ENCODE assay signal across 22 cellular contexts in genomic region chr5:6752236-6752635, GRCh38. TPM values are rescaled to one million over a fixed set of nuclear protein-coding genes. Genes with fewer than 3 reads are reported as not detected.
DNase-seq lines count a peak whose midpoint lies in the region; ATAC-seq and TF ChIP-seq lines count a peak whose summit lies in the region.
"Had no signal": no experiment of that assay in that cellular context is flagged by ENCODE, and none has a peak within 500 bp of the region (broad histone marks: within the 10 kb centered on the region; RNA-seq: fewer than 3 reads in every experiment).

No MANE protein-coding gene starts in this region.

- peak; percentile 34 for DNase-seq in RWPE2 (ENCODE audit: low spot score)
- peak; percentile 55 for DNase-seq in mesenteric fat pad (ENCODE audit: low spot score)
- DNase-seq in sigmoid colon: peak; percentile 34
- peak; percentile 43 to 44 for DNase-seq in suprapubic skin (ENCODE audit: low spot score in 2 of 2)
- DNase-seq in NCI-H1417 (lab: John Stamatoyannopoulos, UW): no peak
- DNase-seq in left lung: no peak
- DNase-seq: 8988T; ACHN; AML-193; BE2C; CD4-positive, alpha-beta T cell; CD8-positive, alpha-beta memory T cell; DMS 273 treated with DMSO at 0.1 percent for 48 hours; DMS79; EL; GF-D8; GM23248; H7; HCEC 1CT had no signal

- intact Hi-C loops in sigmoid colon (cut with DNase I) (no loop called here), left lung (cut with DNase I) (no loop called here)

- no peak overlapping the region for H3K4me3 ChIP-seq in RWPE2 (ENCODE audit: severe bottlenecking)
- H3K4me3 ChIP-seq in sigmoid colon: no peak overlapping the region
- H3K4me3 ChIP-seq in suprapubic skin: no peak overlapping the region
- no peak overlapping the region for H3K4me3 ChIP-seq in left lung
- H3K4me3 ChIP-seq: A549; BLaER1 treated with 17β-estradiol and CSF1 and Interleukin-3, amounts not matched to agents 10 nM and 100 nM; GM23248 had no signal

- ATAC-seq in RWPE2 (ENCODE audit: low read depth) (no peak), GM18520 (IDR thresholded peaks at IDR 0.05; ENCODE audit: unreplicated experiment) (no peak), left lung (no peak)
- ATAC-seq: A549 had no signal

- H3K4me1 ChIP-seq in RWPE2 (ENCODE audit: insufficient read depth, poor library complexity, severe bottlenecking) (no peaks in the 10 kb centered on the region), sigmoid colon (no peaks in the 10 kb centered on the region), suprapubic skin (no peaks in the 10 kb centered on the region), left lung (no peaks in the 10 kb centered on the region)
- H3K4me1 ChIP-seq: BE2C; BLaER1 treated with 17β-estradiol and CSF1 and Interleukin-3, amounts not matched to agents 10 nM and 100 nM had no signal

- TF ChIP-seq EP300 in sigmoid colon (IDR thresholded peaks at IDR 0.05): no peak
- TF ChIP-seq EP300 in suprapubic skin (IDR thresholded peaks at IDR 0.05): no peak

- TF ChIP-seq CTCF in RWPE2 (IDR thresholded peaks at IDR 0.05; ENCODE audit: poor library complexity, severe bottlenecking): no peak
- no peak for TF ChIP-seq CTCF in sigmoid colon (IDR thresholded peaks at IDR 0.05)
- TF ChIP-seq CTCF in suprapubic skin (IDR thresholded peaks at IDR 0.05): no peak
- no peak for TF ChIP-seq CTCF in left lung (IDR thresholded peaks at IDR 0.05)

- no peak for TF ChIP-seq POLR2A in sigmoid colon (IDR thresholded peaks at IDR 0.05)
- no peak for TF ChIP-seq POLR2A in suprapubic skin (IDR thresholded peaks at IDR 0.05)

- H3K27ac ChIP-seq in RWPE2 (ENCODE audit: poor library complexity, severe bottlenecking) (no peak overlapping the region), sigmoid colon (no peak overlapping the region), suprapubic skin (no peak overlapping the region), left lung (no peak overlapping the region)
- H3K27ac ChIP-seq: A549; BLaER1 treated with 17β-estradiol and CSF1 and Interleukin-3, amounts not matched to agents 10 nM and 100 nM; GM23248 had no signal

- H3K27me3 ChIP-seq in RWPE2 (ENCODE audit: insufficient read depth, poor library complexity, severe bottlenecking) (no peaks in the 10 kb centered on the region), sigmoid colon (no peaks in the 10 kb centered on the region), suprapubic skin (no peaks in the 10 kb centered on the region), left lung (no peaks in the 10 kb centered on the region)
- H3K27me3 ChIP-seq: BE2C; BLaER1 treated with 17β-estradiol and CSF1 and Interleukin-3, amounts not matched to agents 10 nM and 100 nM had no signal

- H3K9me3 ChIP-seq in RWPE2 (ENCODE audit: severe bottlenecking): no peaks in the 10 kb centered on the region
- H3K9me3 ChIP-seq in sigmoid colon: no peaks in the 10 kb centered on the region
- no peaks in the 10 kb centered on the region for H3K9me3 ChIP-seq in suprapubic skin
- no peaks in the 10 kb centered on the region for H3K9me3 ChIP-seq in left lung
- H3K9me3 ChIP-seq: A549; BE2C; BLaER1 treated with 17β-estradiol and CSF1 and Interleukin-3, amounts not matched to agents 10 nM and 100 nM had no signal

- peaks cover 97% of the 10 kb centered on the region for H3K36me3 ChIP-seq in RWPE2 (ENCODE audit: low read depth)
- H3K36me3 ChIP-seq in sigmoid colon: peaks cover 36 to 96% (median 58%) of the 10 kb centered on the region in 4 donors
- H3K36me3 ChIP-seq in suprapubic skin: peaks cover 83% of the 10 kb centered on the region
- H3K36me3 ChIP-seq in left lung: peaks cover 0 to 95% of the 10 kb centered on the region in 2 donors

- WGBS in sigmoid colon, 2 donors: 97% methylated on average over 12 of the region's 12 CpGs
- 96% methylated on average over 11 of the region's 12 CpGs for WGBS in suprapubic skin

RNA-seq across cellular contexts. Expression of gene TENT4A, which starts 39.0 kb away (rescaled TPM):
- total RNA-seq in mesenteric fat pad (29.8 TPM), sigmoid colon (10 to 100 TPM; 14.6 to 27.4 (median 18.7) TPM), suprapubic skin (10 to 100 TPM; 36.4 to 67.3 (median 42.4) TPM), left lung (10 to 100 TPM; 17.1 to 23.3 TPM)
- polyA plus RNA-seq in sigmoid colon: 10 to 100 TPM in 1 of 3 donors, 1 to 10 TPM in 2; 3.0 to 12.5 (median 3.2) TPM

Comparison
In these comparisons a context has a peak if more than half of its experiments do, and no peak if none do; other contexts are left out.
1. DNase-seq: peak in RWPE2 (single experiment), mesenteric fat pad (single experiment), sigmoid colon (single experiment) and suprapubic skin (2 of 2); none in NCI-H1417 (0 of 3) and left lung (0 of 2).